Comparison of ENCODE assay signal across 16 cellular contexts in the genomic region with DNA sequence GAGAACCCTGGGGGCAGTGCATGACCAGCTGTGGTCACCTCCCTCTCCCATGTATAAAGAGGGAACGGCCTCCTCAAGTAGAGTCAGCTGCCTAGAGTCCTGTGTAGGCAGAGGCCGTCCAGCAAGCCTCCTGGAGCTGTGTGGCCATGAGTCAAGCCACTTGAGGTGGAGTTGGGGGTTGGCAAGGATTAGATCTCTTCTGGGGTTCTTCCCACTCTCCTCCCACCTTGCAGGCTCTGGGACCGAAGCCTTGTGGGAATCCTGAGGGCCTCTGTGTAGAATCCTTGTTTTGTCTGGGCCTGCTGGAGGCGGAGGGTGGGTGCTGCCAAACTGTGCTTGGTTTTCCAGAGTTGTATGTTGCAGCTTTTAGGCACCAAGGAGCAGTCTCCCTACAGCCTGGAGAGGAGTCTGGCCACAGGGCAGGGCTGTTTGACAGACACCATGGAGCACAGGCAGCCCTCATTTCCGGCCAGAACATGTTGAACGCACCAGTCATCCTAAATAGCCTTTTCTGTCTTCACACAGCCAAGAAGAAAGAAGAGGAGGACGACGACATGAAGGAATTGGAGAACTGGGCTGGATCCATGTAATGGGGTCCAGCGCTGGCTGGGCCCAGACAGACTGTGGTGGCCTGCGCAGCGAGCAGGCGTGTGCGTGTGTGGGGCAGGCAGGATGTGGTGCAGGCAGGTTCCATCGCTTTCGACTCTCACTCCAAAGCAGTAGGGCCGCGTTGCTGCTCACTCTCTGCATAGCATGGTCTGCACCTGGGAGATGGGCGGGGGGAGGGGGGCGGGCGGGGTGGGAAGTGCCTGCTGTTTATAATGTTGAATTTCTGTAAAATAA. TPM values are rescaled to one million over a fixed set of nuclear protein-coding genes. Genes with fewer than 3 reads are reported as not detected.
A peak's percentile ranks its signal among the peaks of the same experiment; 100 is the strongest.
DNase-seq lines count a peak whose midpoint lies in the region; ATAC-seq, FAIRE-seq and TF ChIP-seq lines count a peak whose summit lies in the region.
"Had no signal": no experiment of that assay in that cellular context is flagged by ENCODE, and none has a peak within 500 bp of the region (broad histone marks: within the 10 kb centered on the region; RNA-seq: fewer than 3 reads in every experiment).

No MANE protein-coding gene starts in this region.

- peak overlapping the region; percentile 97 for H3K27ac Mint-ChIP-seq in CD8-positive, alpha-beta T cell
- peak overlapping the region; percentile 86 for H3K27ac Mint-ChIP-seq in activated T-cell treated with anti-CD3 and anti-CD28 coated beads, Interleukin-2, amount 50 U/mL, for 24 hours
- H3K27ac Mint-ChIP-seq: WTC11 had no signal

- H3K36me3 ChIP-seq in BLaER1 (peaks cover 93% of the 10 kb centered on the region), kidney (ENCODE audit: control insufficient read depth in 1 of 2, insufficient read depth in 2 of 2, low read length in 2 of 2) (peaks cover 22 to 43% of the 10 kb centered on the region in 2 donors)
- peaks cover 12% of the 10 kb centered on the region for H3K36me3 ChIP-seq in CD8-positive, alpha-beta T cell (ENCODE audit: insufficient read depth, low read length)

- POLR2A ChIA-PET in CD8-positive, alpha-beta T cell (lab: Charles Lee): interaction anchor here (0.8 to 2.9 kb wide), 2 partner anchors 40 to 42 kb away, joined by 3 to 15 read pairs; partner anchors contain the start of gene CHMP4B

- CTCF ChIA-PET in CD8-positive, alpha-beta T cell (lab: Charles Lee): interaction anchor here (0.6 to 1.1 kb wide), 3 partner anchors 62 to 276 kb away, joined by 3 read pairs; no protein-coding TSS in a partner anchor

- H4K20me1 ChIP-seq in BLaER1: peaks cover 51% of the 10 kb centered on the region

- peak in 5 of 7 experiments; percentile 27 to 75 (median 37) for DNase-seq in CD8-positive, alpha-beta T cell
- peak; percentile 55 for DNase-seq in activated T-cell treated with anti-CD3 and anti-CD28 coated beads, Interleukin-2, amount 50 U/mL, for 24 hours
- peak; percentile 32 for DNase-seq in kidney
- no peak for DNase-seq in COR-L47 (lab: John Stamatoyannopoulos, UW)
- DNase-seq in HCEC 1CT: no peak
- DNase-seq: BE2C, gastrocnemius medialis, GM23248, NCI-H2081 treated with DMSO at 0.1 percent for 48 hours, SW 1271 had no signal

- H3K27me3 ChIP-seq in BLaER1: no peaks in the 10 kb centered on the region
- no peaks in the 10 kb centered on the region for H3K27me3 ChIP-seq in CD8-positive, alpha-beta T cell (ENCODE audit: insufficient read depth, low read length)
- H3K27me3 ChIP-seq: BE2C, gastrocnemius medialis had no signal

- no peak for TF ChIP-seq CTCF in CD8-positive, alpha-beta T cell (IDR thresholded peaks at IDR 0.05)
- TF ChIP-seq CTCF in kidney (IDR thresholded peaks at IDR 0.05; ENCODE audit: borderline replicate concordance, extremely low read depth, insufficient read depth): no peak

- peaks cover 34% of the 10 kb centered on the region for H3K4me1 ChIP-seq in BLaER1
- peaks cover 35% of the 10 kb centered on the region for H3K4me1 ChIP-seq in CD8-positive, alpha-beta T cell (ENCODE audit: insufficient read depth, low read length)
- no peaks in the 10 kb centered on the region for H3K4me1 ChIP-seq in kidney (ENCODE audit: control insufficient read depth in 1 of 2, insufficient read depth in 1 of 2, low read depth in 1 of 2, low read length in 2 of 2)
- H3K4me1 ChIP-seq: BE2C had no signal

- H3K4me1 Mint-ChIP-seq in CD8-positive, alpha-beta T cell (ENCODE audit: low read depth): peaks cover 61% of the 10 kb centered on the region
- peaks cover 62% of the 10 kb centered on the region for H3K4me1 Mint-ChIP-seq in activated T-cell treated with anti-CD3 and anti-CD28 coated beads, Interleukin-2, amount 50 U/mL, for 24 hours (ENCODE audit: low read depth)
- H3K4me1 Mint-ChIP-seq: WTC11 had no signal

- no peak for FAIRE-seq in kidney (lab: Jason Lieb, UNC)
- FAIRE-seq: endothelial cell of umbilical vein had no signal

- no peaks in the 10 kb centered on the region for H3K27me3 Mint-ChIP-seq in CD8-positive, alpha-beta T cell (ENCODE audit: low read depth)
- no peaks in the 10 kb centered on the region for H3K27me3 Mint-ChIP-seq in activated T-cell treated with anti-CD3 and anti-CD28 coated beads, Interleukin-2, amount 50 U/mL, for 24 hours

- no peaks in the 10 kb centered on the region for H3K9me3 Mint-ChIP-seq in CD8-positive, alpha-beta T cell
- H3K9me3 Mint-ChIP-seq in activated T-cell treated with anti-CD3 and anti-CD28 coated beads, Interleukin-2, amount 50 U/mL, for 24 hours: no peaks in the 10 kb centered on the region
- H3K9me3 Mint-ChIP-seq: WTC11 had no signal

- H3K4me2 ChIP-seq in BLaER1: peak overlapping the region; percentile 38

- intact Hi-C loops in CD8-positive, alpha-beta T cell (cut with DNase I, micrococcal nuclease): no loop called here
- intact Hi-C loops in kidney (cut with DNase I): no loop called here

- H3K9ac ChIP-seq in BLaER1 (no peak overlapping the region), kidney (ENCODE audit: low read length in 2 of 2) (no peak overlapping the region)
- H3K9ac ChIP-seq: GM23248 had no signal

- ATAC-seq in CD8-positive, alpha-beta T cell: peak; percentile 93
- no peak for ATAC-seq in GM18498 (IDR thresholded peaks at IDR 0.05; ENCODE audit: unreplicated experiment)
- no peak for ATAC-seq in HG03442 (IDR thresholded peaks at IDR 0.05; ENCODE audit: unreplicated experiment)
- ATAC-seq: gastrocnemius medialis, right cardiac atrium, WTC11 had no signal

- H3K4me3 ChIP-seq in BLaER1 (no peak overlapping the region), kidney (ENCODE audit: low read length in 2 of 2) (no peak overlapping the region)
- H3K4me3 ChIP-seq in CD8-positive, alpha-beta T cell (ENCODE audit: low read depth, low read length): no peak overlapping the region
- H3K4me3 ChIP-seq: gastrocnemius medialis, GM23248 had no signal

- H3K36me3 Mint-ChIP-seq in CD8-positive, alpha-beta T cell: peaks cover 82% of the 10 kb centered on the region
- peaks cover 90% of the 10 kb centered on the region for H3K36me3 Mint-ChIP-seq in activated T-cell treated with anti-CD3 and anti-CD28 coated beads, Interleukin-2, amount 50 U/mL, for 24 hours (ENCODE audit: low read depth)

- peak overlapping the region; percentile 57 for H3K4me3 Mint-ChIP-seq in CD8-positive, alpha-beta T cell
- peak overlapping the region; percentile 4 for H3K4me3 Mint-ChIP-seq in activated T-cell treated with anti-CD3 and anti-CD28 coated beads, Interleukin-2, amount 50 U/mL, for 24 hours
- H3K4me3 Mint-ChIP-seq: WTC11 had no signal

- H3K9me3 ChIP-seq in BLaER1: no peaks in the 10 kb centered on the region
- H3K9me3 ChIP-seq in CD8-positive, alpha-beta T cell (ENCODE audit: low read length): no peaks in the 10 kb centered on the region
- H3K9me3 ChIP-seq in kidney (ENCODE audit: control insufficient read depth in 1 of 2, low read length in 2 of 2): no peaks in the 10 kb centered on the region
- H3K9me3 ChIP-seq: BE2C, gastrocnemius medialis had no signal

- H3K27ac ChIP-seq in BLaER1 (no peak overlapping the region; the same call in 1 of the 2 replicates), kidney (ENCODE audit: low read depth in 2 of 2, low read length in 2 of 2) (no peak overlapping the region)
- peak overlapping the region; percentile 47 for H3K27ac ChIP-seq in CD8-positive, alpha-beta T cell (ENCODE audit: low read depth, low read length)
- H3K27ac ChIP-seq: gastrocnemius medialis, GM23248 had no signal

RNA-seq across cellular contexts. Expression of gene CHMP4B, which starts 42.0 kb away (rescaled TPM):
- total RNA-seq in CD8-positive, alpha-beta T cell: 10 to 100 TPM; 55.5 to 56.1 TPM
- 104 TPM for total RNA-seq in kidney
- polyA plus RNA-seq in kidney (ENCODE audit: insufficient read depth, low read depth, low replicate concordance): 137 TPM

Comparison
In these comparisons a context has a peak if more than half of its experiments do, and no peak if none do; other contexts are left out.
1. DNase-seq: peak in CD8-positive, alpha-beta T cell (5 of 7), activated T-cell treated with anti-CD3 and anti-CD28 coated beads, Interleukin-2, amount 50 U/mL, for 24 hours (single experiment) and kidney (single experiment); none in COR-L47 (single experiment) and HCEC 1CT (single experiment).